ENCODE assay signal across 16 cellular contexts in the genomic region with DNA sequence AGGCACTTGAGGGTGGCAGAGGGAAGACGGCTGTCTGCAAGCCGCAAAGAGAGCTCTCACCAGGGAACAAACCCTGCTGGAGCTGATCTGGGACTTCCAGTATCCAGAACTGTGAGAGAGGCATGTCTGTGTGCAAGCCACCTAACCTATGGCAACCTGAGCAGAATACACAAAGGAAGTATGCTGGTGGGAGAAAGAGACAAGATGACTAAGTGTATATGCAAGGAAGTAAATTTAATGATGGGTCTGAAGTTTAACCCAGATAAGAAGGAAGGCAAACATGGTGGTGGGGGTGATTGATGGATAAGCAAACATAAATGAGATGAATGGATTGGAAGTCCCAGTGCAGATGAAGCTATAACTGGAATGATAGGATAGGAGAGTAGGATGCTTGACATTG.
DNase-seq lines count a peak whose midpoint lies in the region; ATAC-seq and TF ChIP-seq lines count a peak whose summit lies in the region.
"Had no signal": no experiment of that assay in that cellular context is flagged by ENCODE, and none has a peak within 500 bp of the region (broad histone marks: within the 10 kb centered on the region; RNA-seq: fewer than 3 reads in every experiment).

No MANE protein-coding gene starts in this region.

- H3K79me2 ChIP-seq in PC-3 (ENCODE audit: low read length), result no peaks in the 10 kb centered on the region
- H3K79me2 ChIP-seq in osteoblast (ENCODE audit: insufficient read depth, low read length), result no peaks in the 10 kb centered on the region

- H3K4me1 ChIP-seq in PC-3 (ENCODE audit: insufficient read depth, low read length), result peaks cover 18% of the 10 kb centered on the region
- peaks cover 6% of the 10 kb centered on the region for H3K4me1 ChIP-seq in osteoblast (ENCODE audit: insufficient read depth, low read length)
- H3K4me1 ChIP-seq: A549, Caco-2 had no signal

- H4K20me1 ChIP-seq in PC-3 (ENCODE audit: low read length), result no peaks in the 10 kb centered on the region
- no peaks in the 10 kb centered on the region for H4K20me1 ChIP-seq in osteoblast (ENCODE audit: insufficient read depth, low read length)
- H4K20me1 ChIP-seq: BLaER1 treated with 17β-estradiol and CSF1 and Interleukin-3, amounts not matched to agents 10 nM and 100 nM had no signal

- POLR2A ChIA-PET in PC-3 (lab: Charles Lee; ENCODE audit: unreplicated experiment), result no interaction called here

- H3K27me3 ChIP-seq in PC-3 (ENCODE audit: low read length), result no peaks in the 10 kb centered on the region
- H3K27me3 ChIP-seq in osteoblast (ENCODE audit: insufficient read depth, low read length), result no peaks in the 10 kb centered on the region
- H3K27me3 ChIP-seq: BLaER1 treated with 17β-estradiol and CSF1 and Interleukin-3, amounts not matched to agents 10 nM and 100 nM had no signal

- H3K36me3 ChIP-seq in PC-3 (ENCODE audit: low read depth, low read length) (no peaks in the 10 kb centered on the region), osteoblast (ENCODE audit: insufficient read depth, low read length) (no peaks in the 10 kb centered on the region)
- H3K36me3 ChIP-seq: BLaER1 treated with 17β-estradiol and CSF1 and Interleukin-3, amounts not matched to agents 10 nM and 100 nM had no signal

- H3F3A ChIP-seq in PC-3 (ENCODE audit: low read length, unreplicated experiment), result no peaks in the 10 kb centered on the region

- TF ChIP-seq CTCF in PC-3 (conservative IDR thresholded peaks at IDR 0.05; ENCODE audit: low read depth, low read length) (no peak), osteoblast (IDR thresholded peaks at IDR 0.05; ENCODE audit: extremely low read depth, low read depth, low read length) (no peak)

- BruUV-seq in PC-3 (replicated peaks; lab: Mats Ljungman, UMichigan), result no TSS peak

- H2AFZ ChIP-seq in PC-3 (ENCODE audit: low read length), result no peak overlapping the region
- no peak overlapping the region for H2AFZ ChIP-seq in osteoblast (ENCODE audit: low read length)

- no peaks in the 10 kb centered on the region for H3K9me2 ChIP-seq in PC-3 (replicated peaks; ENCODE audit: low read length)

- H3K27ac ChIP-seq in PC-3 (ENCODE audit: low read length), result no peak overlapping the region
- H3K27ac ChIP-seq in osteoblast (ENCODE audit: low read depth, low read length), result no peak overlapping the region
- H3K27ac ChIP-seq: A549; BLaER1 treated with 17β-estradiol and CSF1 and Interleukin-3, amounts not matched to agents 10 nM and 100 nM; C4-2B had no signal

- no peak overlapping the region for H3K9ac ChIP-seq in PC-3 (ENCODE audit: low read length)
- H3K9ac ChIP-seq: BLaER1 treated with 17β-estradiol and CSF1 and Interleukin-3, amounts not matched to agents 10 nM and 100 nM had no signal

- H3K4me3 ChIP-seq in PC-3 (ENCODE audit: low read length) (no peak overlapping the region), osteoblast (ENCODE audit: insufficient read depth, low read length) (no peak overlapping the region)
- H3K4me3 ChIP-seq: A549; BLaER1 treated with 17β-estradiol and CSF1 and Interleukin-3, amounts not matched to agents 10 nM and 100 nM had no signal

- intact Hi-C loops in PC-3 (cut with micrococcal nuclease), result no loop called here

- H3K9me3 ChIP-seq in PC-3 (ENCODE audit: low read length) (no peaks in the 10 kb centered on the region), osteoblast (ENCODE audit: low read depth, low read length) (no peaks in the 10 kb centered on the region)
- H3K9me3 ChIP-seq: A549; BLaER1 treated with 17β-estradiol and CSF1 and Interleukin-3, amounts not matched to agents 10 nM and 100 nM; Caco-2 had no signal

- ATAC-seq in PC-3, result peak; percentile 82
- ATAC-seq: A549; CD8-positive, alpha-beta T cell had no signal

- H3K4me2 ChIP-seq in PC-3 (ENCODE audit: low read length), result no peak overlapping the region
- no peak overlapping the region for H3K4me2 ChIP-seq in osteoblast (ENCODE audit: insufficient read depth, low read length)
- H3K4me2 ChIP-seq: A549; BLaER1 treated with 17β-estradiol and CSF1 and Interleukin-3, amounts not matched to agents 10 nM and 100 nM had no signal

- DNase-seq in NCI-H69 (lab: John Stamatoyannopoulos, UW) (peak; percentile 93), PC-3 (peak; percentile 66), osteoblast (ENCODE audit: insufficient read length, low spot score, missing footprints) (peak; percentile 0), NCI-H2196 (lab: John Stamatoyannopoulos, UW; ENCODE audit: unreplicated experiment) (no peak), anterior cingulate cortex (lab: John Stamatoyannopoulos, UW) (no peak), cerebellum (ENCODE audit: low spot score) (no peak)
- DNase-seq: AML-193; Caco-2; Calu3; CD4-positive, alpha-beta T cell; CD8-positive, alpha-beta T cell; DMS79 treated with DMSO at 0.1 percent for 48 hours; GF-D8 had no signal

- CTCF ChIA-PET in PC-3 (lab: Charles Lee), result no interaction called here

Comparison
In these comparisons a context has a peak if more than half of its experiments do, and no peak if none do; other contexts are left out.
1. DNase-seq: peak in NCI-H69 (single experiment), PC-3 (single experiment) and osteoblast (single experiment); none in NCI-H2196 (single experiment), anterior cingulate cortex (0 of 58) and cerebellum (single experiment).